In genomic region chr4:113316879-113317278, GRCh38 we compare ENCODE assay signal across 9 cellular contexts.
DNase-seq lines count a peak whose midpoint lies in the region; ATAC-seq and TF ChIP-seq lines count a peak whose summit lies in the region.
"Had no signal": no experiment of that assay in that cellular context is flagged by ENCODE, and none has a peak within 500 bp of the region (broad histone marks: within the 10 kb centered on the region; RNA-seq: fewer than 3 reads in every experiment).

No MANE protein-coding gene starts in this region.

- peaks cover 9% of the 10 kb centered on the region for H3K4me1 Mint-ChIP-seq in activated naive CD8-positive, alpha-beta T cell treated with anti-CD3 and anti-CD28 coated beads, Interleukin-2, amount 10 ng/mL, durations not matched to agents 7 days and 5 days

- ATAC-seq in GM19023 (IDR thresholded peaks at IDR 0.05; ENCODE audit: unreplicated experiment) (peak; percentile 97), HG03045 (IDR thresholded peaks at IDR 0.05; ENCODE audit: unreplicated experiment) (peak; percentile 91), left lung (no peak)
- ATAC-seq in activated naive CD8-positive, alpha-beta T cell treated with anti-CD3 and anti-CD28 coated beads, Interleukin-2, amount 10 ng/mL, durations not matched to agents 7 days and 5 days (ENCODE audit: low read depth): peak; percentile 86

- H3K27ac ChIP-seq in left lung: no peak overlapping the region
- no peak overlapping the region for H3K27ac ChIP-seq in hepatocyte
- H3K27ac ChIP-seq: VCaP had no signal

- no peak overlapping the region for H3K4me3 ChIP-seq in BE2C (ENCODE audit: low read depth, low read length)
- no peak overlapping the region for H3K4me3 ChIP-seq in left lung
- no peak overlapping the region for H3K4me3 ChIP-seq in hepatocyte

- no peaks in the 10 kb centered on the region for H3K9me2 ChIP-seq in hepatocyte (replicated peaks; ENCODE audit: insufficient read depth)

- DNase-seq in BE2C: peak; percentile 25
- DNase-seq in activated naive CD8-positive, alpha-beta T cell treated with anti-CD3 and anti-CD28 coated beads, Interleukin-2, amount 10 ng/mL, durations not matched to agents 7 days and 5 days: no peak
- no peak for DNase-seq in KG1 (lab: John Stamatoyannopoulos, UW)
- no peak for DNase-seq in left lung
- no peak for DNase-seq in hepatocyte (ENCODE audit: low spot score)
- no peak for DNase-seq in iPS-NIHi7 (ENCODE audit: extremely low spot score)

- H3K4me1 ChIP-seq in BE2C (no peaks in the 10 kb centered on the region), left lung (no peaks in the 10 kb centered on the region), hepatocyte (ENCODE audit: insufficient read depth) (no peaks in the 10 kb centered on the region)

- H3K9me3 Mint-ChIP-seq in activated naive CD8-positive, alpha-beta T cell treated with anti-CD3 and anti-CD28 coated beads, Interleukin-2, amount 10 ng/mL, durations not matched to agents 7 days and 5 days: no peaks in the 10 kb centered on the region

- H3K27me3 ChIP-seq in BE2C (no peaks in the 10 kb centered on the region), left lung (no peaks in the 10 kb centered on the region), hepatocyte (no peaks in the 10 kb centered on the region)

- no peaks in the 10 kb centered on the region for H4K20me1 ChIP-seq in hepatocyte (ENCODE audit: insufficient read depth, poor library complexity, severe bottlenecking)

- 82% methylated on average over 4 of the region's 4 CpGs for WGBS in hepatocyte (ENCODE audit: low lambda C conversion rate, missing lambda C conversion rate)

- H3K27me3 Mint-ChIP-seq in activated naive CD8-positive, alpha-beta T cell treated with anti-CD3 and anti-CD28 coated beads, Interleukin-2, amount 10 ng/mL, durations not matched to agents 7 days and 5 days: peaks cover 8% of the 10 kb centered on the region

- TF ChIP-seq CTCF in BE2C (IDR thresholded peaks at IDR 0.05; ENCODE audit: low read depth, low read length): no peak
- TF ChIP-seq CTCF in left lung (IDR thresholded peaks at IDR 0.05): no peak
- no peak for TF ChIP-seq CTCF in hepatocyte (IDR thresholded peaks at IDR 0.05; ENCODE audit: poor library complexity)

- H2AFZ ChIP-seq in hepatocyte: no peak overlapping the region

- H3K36me3 ChIP-seq in BE2C (peaks cover 4% of the 10 kb centered on the region; the same call in 1 of the 2 replicates), left lung (no peaks in the 10 kb centered on the region), hepatocyte (replicated peaks; ENCODE audit: insufficient read depth, low read depth) (no peaks in the 10 kb centered on the region)

- no peak overlapping the region for H3K4me2 ChIP-seq in hepatocyte

- H3K9me3 ChIP-seq in BE2C (no peaks in the 10 kb centered on the region), left lung (no peaks in the 10 kb centered on the region), hepatocyte (ENCODE audit: low read depth) (no peaks in the 10 kb centered on the region)

- intact Hi-C loops in left lung (cut with DNase I): no loop called here

- no peaks in the 10 kb centered on the region for H3K36me3 Mint-ChIP-seq in activated naive CD8-positive, alpha-beta T cell treated with anti-CD3 and anti-CD28 coated beads, Interleukin-2, amount 10 ng/mL, durations not matched to agents 7 days and 5 days

- no peak overlapping the region for H3K27ac Mint-ChIP-seq in activated naive CD8-positive, alpha-beta T cell treated with anti-CD3 and anti-CD28 coated beads, Interleukin-2, amount 10 ng/mL, durations not matched to agents 7 days and 5 days

- POLR2A ChIA-PET in activated naive CD8-positive, alpha-beta T cell treated with anti-CD3 and anti-CD28 coated beads, Interleukin-2, amount 10 ng/mL, durations not matched to agents 7 days and 5 days (lab: Charles Lee): interaction anchor here (0.5 kb wide), 1 partner anchor 325 kb away, joined by 5 read pairs; no protein-coding TSS in a partner anchor

- peak overlapping the region; percentile 48 for H3K4me3 Mint-ChIP-seq in activated naive CD8-positive, alpha-beta T cell treated with anti-CD3 and anti-CD28 coated beads, Interleukin-2, amount 10 ng/mL, durations not matched to agents 7 days and 5 days

- no peaks in the 10 kb centered on the region for H3K79me2 ChIP-seq in hepatocyte
